Comparison of ENCODE assay signal across 11 cellular contexts in genomic region chr18:3273042-3273441, GRCh38.
"Had no signal": no experiment of that assay in that cellular context is flagged by ENCODE, and none has a peak within 500 bp of the region (broad histone marks: within the 10 kb centered on the region; RNA-seq: fewer than 3 reads in every experiment).

No MANE protein-coding gene starts in this region.

- H3K4me3 ChIP-seq: right atrium auricular region, skin epidermis, transverse colon had no signal

- H3K27me3 Mint-ChIP-seq: brain; dendritic cell treated with granulocyte-macrophage colony-stimulating factor and Interleukin-4, amounts not matched to agents 40 ng/mL and 50 ng/mL, for 4 days had no signal

- H3K27ac ChIP-seq: right atrium auricular region, transverse colon had no signal

- H3K4me3 Mint-ChIP-seq: brain; dendritic cell treated with granulocyte-macrophage colony-stimulating factor and Interleukin-4, amounts not matched to agents 40 ng/mL and 50 ng/mL, for 4 days; T-helper 2 cell treated with Interferon-gamma antibody and Interleukin-4, amounts not matched to agents 5 μg/mL and 100 μg/mL, for 36 hours had no signal

- DNase-seq: activated CD4-positive, CD25-positive, alpha-beta regulatory T cell treated with anti-CD3 and anti-CD28 coated beads, Interleukin-2, amount 50 U/mL, for 72 hours; activated naive CD4-positive, alpha-beta T cell; activated T-cell treated with anti-CD3 and anti-CD28 coated beads, Interleukin-2, amount 50 U/mL, for 48 hours; amygdala; substantia nigra; transverse colon had no signal

- H3K9me3 ChIP-seq: right atrium auricular region, transverse colon had no signal

- H3K27me3 ChIP-seq: right atrium auricular region, transverse colon had no signal

- H3K27ac Mint-ChIP-seq: T-helper 2 cell treated with Interferon-gamma antibody and Interleukin-4, amounts not matched to agents 5 μg/mL and 100 μg/mL, for 36 hours had no signal

- H3K9me3 Mint-ChIP-seq: brain; dendritic cell treated with granulocyte-macrophage colony-stimulating factor and Interleukin-4, amounts not matched to agents 40 ng/mL and 50 ng/mL, for 4 days; T-helper 2 cell treated with Interferon-gamma antibody and Interleukin-4, amounts not matched to agents 5 μg/mL and 100 μg/mL, for 36 hours had no signal
